In genomic region chr2:112725545-112726457, GRCh38 we compare ENCODE assay signal across 10 cellular contexts. TPM values are rescaled to one million over a fixed set of nuclear protein-coding genes. Genes with fewer than 3 reads are reported as not detected.
DNase-seq lines count a peak whose midpoint lies in the region; ATAC-seq and TF ChIP-seq lines count a peak whose summit lies in the region.
"Had no signal": no experiment of that assay in that cellular context is flagged by ENCODE, and none has a peak within 500 bp of the region (broad histone marks: within the 10 kb centered on the region; RNA-seq: fewer than 3 reads in every experiment).

No MANE protein-coding gene starts in this region.

- DNase-seq in SK-N-SH (no peak), RWPE1 (ENCODE audit: low spot score) (peak; percentile 34), posterior vena cava (ENCODE audit: low spot score) (peak; percentile 77), hypothalamus (lab: John Stamatoyannopoulos, UW) (no peak), prostate gland (ENCODE audit: low spot score) (no peak)
- no peak for DNase-seq in NK-92 treated with Interleukin-12 subunit alpha and Interleukin-12 subunit beta, amount 100 ng/mL, for 24 hours (lab: John Stamatoyannopoulos, UW)

- no peaks in the 10 kb centered on the region for H3K9me3 ChIP-seq in SK-N-SH
- H3K9me3 ChIP-seq in prostate gland = no peaks in the 10 kb centered on the region

- H3K4me2 ChIP-seq in SK-N-SH = no peak overlapping the region

- H3K4me3 ChIP-seq in SK-N-SH (ENCODE audit: low read depth in 2 of 2, low read length in 1 of 2) (no peak overlapping the region), prostate gland (no peak overlapping the region)

- H2AFZ ChIP-seq in SK-N-SH (ENCODE audit: low read depth) = peak overlapping the region; percentile 74; the same call in 1 of the 2 replicates

- no peaks in the 10 kb centered on the region for H3F3A ChIP-seq in SK-N-SH (replicated peaks; ENCODE audit: insufficient read depth)

- H3K9ac ChIP-seq in SK-N-SH = no peak overlapping the region; the same call in 1 of the 2 replicates

- no peaks in the 10 kb centered on the region for H3K9me2 ChIP-seq in SK-N-SH

- no peaks in the 10 kb centered on the region for H3K79me2 ChIP-seq in SK-N-SH (ENCODE audit: insufficient read depth)

- intact Hi-C loops in posterior vena cava (cut with DNase I) = loop anchor here in 1 of 2 donors (5.0 to 10.0 kb wide), 2 partner anchors 101 to 124 kb away; no protein-coding TSS in a partner anchor
- intact Hi-C loops in prostate gland (cut with DNase I) = loop anchor here (1.0 kb wide), 1 partner anchor 100 kb away; no protein-coding TSS in a partner anchor

- TF ChIP-seq CTCF in SK-N-SH (IDR thresholded peaks at IDR 0.05) (no peak), RWPE1 (conservative IDR thresholded peaks at IDR 0.05; ENCODE audit: low read depth) (no peak), prostate gland (IDR thresholded peaks at IDR 0.05) (no peak)

- H3K27me3 ChIP-seq in SK-N-SH (ENCODE audit: insufficient read depth) (no peaks in the 10 kb centered on the region), prostate gland (replicated peaks; ENCODE audit: insufficient read depth) (no peaks in the 10 kb centered on the region)

- ATAC-seq in SK-N-SH treated with all-trans-retinoic acid at 6 μM for 48 hours (no peak), HG02840 (IDR thresholded peaks at IDR 0.05; ENCODE audit: low FRiP score, unreplicated experiment) (peak; percentile 48)

- TF ChIP-seq EP300 in SK-N-SH (IDR thresholded peaks at IDR 0.05; ENCODE audit: borderline replicate concordance in 1 of 2, low read depth in 1 of 2, low read length in 1 of 2) = no peak

- 59% methylated on average over 4 of the region's 15 CpGs for WGBS in SK-N-SH (ENCODE audit: low lambda C conversion rate)
- WGBS in prostate gland = 94% methylated on average over 15 of the region's 15 CpGs

- no peak for TF ChIP-seq POLR2A in prostate gland (IDR thresholded peaks at IDR 0.05)

- TF ChIP-seq RAD21 in SK-N-SH (IDR thresholded peaks at IDR 0.05; ENCODE audit: low read length) = no peak

- H3K27ac ChIP-seq in SK-N-SH (ENCODE audit: low read depth in 2 of 2, low read length in 1 of 2) = no peak overlapping the region
- peak overlapping the region; percentile 52 for H3K27ac ChIP-seq in RWPE1
- H3K27ac ChIP-seq in prostate gland = no peak overlapping the region

- no peaks in the 10 kb centered on the region for H3K36me3 ChIP-seq in SK-N-SH (replicated peaks in 1 of 2; ENCODE audit: control insufficient read depth in 1 of 2, insufficient read depth in 2 of 2, low read length in 1 of 2)
- no peaks in the 10 kb centered on the region for H3K36me3 ChIP-seq in prostate gland

- H3K4me1 ChIP-seq in SK-N-SH (ENCODE audit: control insufficient read depth in 1 of 2, insufficient read depth in 2 of 2, low read depth in 1 of 2, low read length in 1 of 2) = peaks cover 0 to 6% of the 10 kb centered on the region in 2 experiments; a peak in 1 of 4 replicates
- H3K4me1 ChIP-seq in prostate gland (replicated peaks) = no peaks in the 10 kb centered on the region

- CTCF ChIA-PET in SK-N-SH (lab: Yijun Ruan, JAX) = interaction anchor here (0.6 to 7.4 kb wide), 45 partner anchors 8 to 838 kb away, joined by 3 to 179 read pairs (median 5); partner anchors contain the start of gene SLC20A1
- CTCF ChIA-PET in RWPE1 (lab: Yijun Ruan, JAX) = interaction anchor here (0.6 to 5.0 kb wide), 24 partner anchors 11 to 224 kb away, joined by 3 to 54 read pairs (median 5); no protein-coding TSS in a partner anchor

- POLR2A ChIA-PET in SK-N-SH (lab: Yijun Ruan, JAX) (no interaction called here), RWPE1 (lab: Yijun Ruan, JAX; ENCODE audit: low non-redundant PET) (interaction anchor here (0.5 to 1.7 kb wide), 3 partner anchors 51 to 98 kb away, joined by 4 to 14 read pairs (median 4); no protein-coding TSS in a partner anchor)

- no peaks in the 10 kb centered on the region for H4K20me1 ChIP-seq in SK-N-SH (ENCODE audit: insufficient read depth)

TF ChIP-seq in SK-N-SH, 30 proteins besides CTCF, POLR2A, EP300 and RAD21:
- TF ChIP-seq CHD2 (IDR thresholded peaks at IDR 0.05; ENCODE audit: low read length, partially characterized antibody) (no peak), MEF2A (IDR thresholded peaks at IDR 0.05; ENCODE audit: borderline replicate concordance, low read depth) (no peak), NFIC (IDR thresholded peaks at IDR 0.05; ENCODE audit: borderline replicate concordance) (no peak), IRF3 (IDR thresholded peaks at IDR 0.05; ENCODE audit: low read depth, low read length) (no peak), GABPA (IDR thresholded peaks at IDR 0.05; ENCODE audit: low read depth) (no peak), SIN3A (IDR thresholded peaks at IDR 0.05; ENCODE audit: borderline replicate concordance, low read depth, low read length) (no peak)
- TF ChIP-seq, protein P1, sequence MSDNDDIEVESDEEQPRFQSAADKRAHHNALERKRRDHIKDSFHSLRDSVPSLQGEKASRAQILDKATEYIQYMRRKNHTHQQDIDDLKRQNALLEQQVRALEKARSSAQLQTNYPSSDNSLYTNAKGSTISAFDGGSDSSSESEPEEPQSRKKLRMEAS (IDR thresholded peaks at IDR 0.05; ENCODE audit: low read depth) = no peak
- TF ChIP-seq, protein P2, sequence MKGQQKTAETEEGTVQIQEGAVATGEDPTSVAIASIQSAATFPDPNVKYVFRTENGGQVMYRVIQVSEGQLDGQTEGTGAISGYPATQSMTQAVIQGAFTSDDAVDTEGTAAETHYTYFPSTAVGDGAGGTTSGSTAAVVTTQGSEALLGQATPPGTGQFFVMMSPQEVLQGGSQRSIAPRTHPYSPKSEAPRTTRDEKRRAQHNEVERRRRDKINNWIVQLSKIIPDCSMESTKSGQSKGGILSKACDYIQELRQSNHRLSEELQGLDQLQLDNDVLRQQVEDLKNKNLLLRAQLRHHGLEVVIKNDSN (IDR thresholded peaks at IDR 0.05; ENCODE audit: borderline replicate concordance, low read depth) = no peak
TF ChIP-seq in SK-N-SH: peak in this region for 0.

TF ChIP-seq in SK-N-SH treated with all-trans-retinoic acid at 6 μM for 48 hours, 23 proteins besides CTCF, POLR2A, EP300 and RAD21:
- no peak for TF ChIP-seq ISL1 (CRISPR knock-in tag; IDR thresholded peaks at IDR 0.05)
- TF ChIP-seq GLIS3 (CRISPR knock-in tag; IDR thresholded peaks at IDR 0.05) = no peak
- TF ChIP-seq TCF4 (CRISPR knock-in tag; IDR thresholded peaks at IDR 0.05; ENCODE audit: borderline replicate concordance) = no peak
- no peak for TF ChIP-seq ARNTL (CRISPR knock-in tag; IDR thresholded peaks at IDR 0.05; ENCODE audit: borderline replicate concordance, low read depth)
- TF ChIP-seq ZFP30 (CRISPR knock-in tag; IDR thresholded peaks at IDR 0.05) = no peak
- no peak for TF ChIP-seq TOX (CRISPR knock-in tag; IDR thresholded peaks at IDR 0.05; ENCODE audit: borderline replicate concordance)
- TF ChIP-seq RARB (CRISPR knock-in tag; IDR thresholded peaks at IDR 0.05) = no peak

RNA-seq across cellular contexts. Expression of gene NT5DC4, which starts 5.0 kb away (rescaled TPM):
- not detected in 2 replicates for polyA plus RNA-seq in SK-N-SH (2012; rRNA removed)
- 0.01 TPM in 1 of 2 replicates, not detected in the other for polyA plus RNA-seq in SK-N-SH (2012; cell fraction: cytosol; rRNA removed)
- 0.01 and 0.07 TPM in 2 replicates for polyA plus RNA-seq in SK-N-SH (2012; cell fraction: nucleus; rRNA removed)
- not detected for total RNA-seq in posterior vena cava
- under 1 TPM in 1 of 2 donors, not detected in 1; 0.23 TPM for total RNA-seq in prostate gland
- total RNA-seq: HT1080, left cardiac atrium had no signal

RNA-seq across cellular contexts. Expression of gene CKAP2L, which starts 38.6 kb away (rescaled TPM):
- polyA plus RNA-seq in SK-N-SH (2012; rRNA removed) = 2.9 TPM in 2 replicates
- 3.8 and 4.4 TPM in 2 replicates for polyA plus RNA-seq in SK-N-SH (2012; cell fraction: cytosol; rRNA removed)
- polyA plus RNA-seq in SK-N-SH (2012; cell fraction: nucleus; rRNA removed) = 0.86 and 2.0 TPM in 2 replicates
- total RNA-seq in posterior vena cava (under 1 TPM; 0.24 to 0.65 TPM), prostate gland (1 to 10 TPM in 1 of 2 donors, under 1 TPM in 1; 0.23 to 3.1 TPM)

RNA-seq across cellular contexts. Expression of gene IL1A, which starts 58.5 kb away (rescaled TPM):
- polyA plus RNA-seq in SK-N-SH (2012; rRNA removed) = not detected in 2 replicates
- 0.01 and 0.03 TPM in 2 replicates for polyA plus RNA-seq in SK-N-SH (2012; cell fraction: cytosol; rRNA removed)
- polyA plus RNA-seq in SK-N-SH (2012; cell fraction: nucleus; rRNA removed) = not detected in 2 replicates
- total RNA-seq in posterior vena cava = not detected
- 10 to 100 TPM in 1 of 2 donors, not detected in 1; 27.4 TPM for total RNA-seq in prostate gland
- total RNA-seq: left cardiac atrium had no signal

Comparison
In these comparisons a context has a peak if more than half of its experiments do, and no peak if none do; other contexts are left out.
1. DNase-seq: peak in RWPE1 (single experiment) and posterior vena cava (single experiment); none in SK-N-SH (single experiment), hypothalamus (0 of 51), NK-92 treated with Interleukin-12 subunit alpha and Interleukin-12 subunit beta, amount 100 ng/mL, for 24 hours (single experiment) and prostate gland (single experiment).